In genomic region chr10:89279449-89279869, GRCh38 we compare ENCODE assay signal across 13 cellular contexts. TPM values are rescaled to one million over a fixed set of nuclear protein-coding genes. Genes with fewer than 3 reads are reported as not detected.
DNase-seq lines count a peak whose midpoint lies in the region; ATAC-seq, FAIRE-seq and TF ChIP-seq lines count a peak whose summit lies in the region.
"Had no signal": no experiment of that assay in that cellular context is flagged by ENCODE, and none has a peak within 500 bp of the region (broad histone marks: within the 10 kb centered on the region; RNA-seq: fewer than 3 reads in every experiment).

No MANE protein-coding gene starts in this region.

- POLR2A ChIA-PET in WTC11 (lab: Charles Lee): no interaction called here

- FAIRE-seq in RCC 7860 (lab: Jason Lieb, UNC): peak; percentile 93

- DNase-seq in EH (ENCODE audit: low read depth) (peak; percentile 54), RCC 7860 (ENCODE audit: low spot score) (peak; percentile 64), epithelial cell of prostate (ENCODE audit: low read depth, low spot score) (no peak), renal cortical epithelial cell (ENCODE audit: low read depth) (peak; percentile 87), WTC11 (ENCODE audit: low spot score) (no peak), NCI-H187 treated with DMSO at 0.1 percent for 48 hours (lab: John Stamatoyannopoulos, UW) (no peak)
- DNase-seq: activated naive CD4-positive, alpha-beta T cell treated with anti-CD3 and anti-CD28 coated beads, Interleukin-2, amount 10 ng/mL, durations not matched to agents 7 days and 5 days; CD4-positive, CD25-positive, alpha-beta regulatory T cell; mesendoderm had no signal

- CTCF ChIA-PET in WTC11 (lab: Charles Lee): no interaction called here

- peaks cover 14% of the 10 kb centered on the region for H3K4me1 Mint-ChIP-seq in WTC11
- H3K4me1 Mint-ChIP-seq: activated naive CD4-positive, alpha-beta T cell treated with anti-CD3 and anti-CD28 coated beads, Interleukin-2, amount 10 ng/mL, durations not matched to agents 7 days and 5 days; CD4-positive, CD25-positive, alpha-beta regulatory T cell had no signal

- H3K27ac Mint-ChIP-seq in WTC11: no peak overlapping the region
- H3K27ac Mint-ChIP-seq: activated naive CD4-positive, alpha-beta T cell treated with anti-CD3 and anti-CD28 coated beads, Interleukin-2, amount 10 ng/mL, durations not matched to agents 7 days and 5 days; stimulated activated naive CD8-positive, alpha-beta T cell treated with anti-CD3 and anti-CD28 coated beads, Interleukin-15, Interleukin-2, amounts not matched to agents 100 ng/mL and 50 ng/mL, for 24 hours had no signal

- TF ChIP-seq CTCF in WTC11 (IDR thresholded peaks at IDR 0.05): no peak

- no peaks in the 10 kb centered on the region for H3K27me3 Mint-ChIP-seq in WTC11 (ENCODE audit: low read depth)
- H3K27me3 Mint-ChIP-seq: stimulated activated naive CD8-positive, alpha-beta T cell treated with anti-CD3 and anti-CD28 coated beads, Interleukin-15, Interleukin-2, amounts not matched to agents 100 ng/mL and 50 ng/mL, for 24 hours had no signal

- no peak for ATAC-seq in WTC11
- ATAC-seq in HG02678 (IDR thresholded peaks at IDR 0.05; ENCODE audit: unreplicated experiment): no peak
- ATAC-seq in HG03095 (IDR thresholded peaks at IDR 0.05; ENCODE audit: unreplicated experiment): no peak
- ATAC-seq: esophagus mucosa had no signal

- peak overlapping the region; percentile 93 for H3K27ac ChIP-seq in epithelial cell of prostate

- H3K9me3 Mint-ChIP-seq in WTC11: no peaks in the 10 kb centered on the region
- H3K9me3 Mint-ChIP-seq: activated naive CD4-positive, alpha-beta T cell treated with anti-CD3 and anti-CD28 coated beads, Interleukin-2, amount 10 ng/mL, durations not matched to agents 7 days and 5 days; CD4-positive, CD25-positive, alpha-beta regulatory T cell; stimulated activated naive CD8-positive, alpha-beta T cell treated with anti-CD3 and anti-CD28 coated beads, Interleukin-15, Interleukin-2, amounts not matched to agents 100 ng/mL and 50 ng/mL, for 24 hours had no signal

- no peaks in the 10 kb centered on the region for H3K36me3 Mint-ChIP-seq in WTC11
- H3K36me3 Mint-ChIP-seq: activated naive CD4-positive, alpha-beta T cell treated with anti-CD3 and anti-CD28 coated beads, Interleukin-2, amount 10 ng/mL, durations not matched to agents 7 days and 5 days; CD4-positive, CD25-positive, alpha-beta regulatory T cell had no signal

- H3K4me3 Mint-ChIP-seq in WTC11: no peak overlapping the region
- H3K4me3 Mint-ChIP-seq: activated naive CD4-positive, alpha-beta T cell treated with anti-CD3 and anti-CD28 coated beads, Interleukin-2, amount 10 ng/mL, durations not matched to agents 7 days and 5 days; CD4-positive, CD25-positive, alpha-beta regulatory T cell; stimulated activated naive CD8-positive, alpha-beta T cell treated with anti-CD3 and anti-CD28 coated beads, Interleukin-15, Interleukin-2, amounts not matched to agents 100 ng/mL and 50 ng/mL, for 24 hours had no signal

TF ChIP-seq in WTC11, 78 proteins besides CTCF, POLR2A, EP300 and RAD21:
- TF ChIP-seq MYBL2 (CRISPR knock-in tag; IDR thresholded peaks at IDR 0.05) (no peak), PRDM15 (CRISPR knock-in tag; IDR thresholded peaks at IDR 0.05) (no peak), ATF2 (CRISPR knock-in tag; IDR thresholded peaks at IDR 0.05; ENCODE audit: borderline replicate concordance, low read depth) (no peak), TEAD1 (CRISPR knock-in tag; IDR thresholded peaks at IDR 0.05) (no peak), NFE2L1 (CRISPR knock-in tag; IDR thresholded peaks at IDR 0.05) (no peak), KAT7 (CRISPR knock-in tag; IDR thresholded peaks at IDR 0.05; ENCODE audit: borderline replicate concordance) (no peak), ZNF121 (CRISPR knock-in tag; IDR thresholded peaks at IDR 0.05) (no peak), SP1 (CRISPR knock-in tag; conservative IDR thresholded peaks at IDR 0.05) (no peak), ZNF263 (CRISPR knock-in tag; IDR thresholded peaks at IDR 0.05; ENCODE audit: low read depth) (no peak), TEAD4 (CRISPR knock-in tag; IDR thresholded peaks at IDR 0.05) (no peak)

RNA-seq across cellular contexts. Expression of gene IFIT2, which starts 22.4 kb away (rescaled TPM):
- total RNA-seq in renal cortical epithelial cell (7.2 and 20.7 TPM in 2 replicates), WTC11 (2021) (0.07 to 0.15 TPM (median 0.14 TPM) in 3 replicates)

RNA-seq across cellular contexts. Expression of gene LIPA, which starts 27.9 kb away (rescaled TPM):
- total RNA-seq in renal cortical epithelial cell (50.4 and 78.7 TPM in 2 replicates), WTC11 (2021) (32.9 to 47.3 TPM (median 37.8 TPM) in 3 replicates)

RNA-seq across cellular contexts. Expression of gene IFIT3, which starts 48.3 kb away (rescaled TPM):
- total RNA-seq in renal cortical epithelial cell: 12.8 and 61.6 TPM in 2 replicates
- 0.14 to 0.42 TPM (median 0.39 TPM) in 3 replicates for total RNA-seq in WTC11 (2021)

Comparison
In these comparisons a context has a peak if more than half of its experiments do, and no peak if none do; other contexts are left out.
1. DNase-seq: peak in EH (single experiment), RCC 7860 (single experiment) and renal cortical epithelial cell (single experiment); none in epithelial cell of prostate (single experiment), WTC11 (single experiment) and NCI-H187 treated with DMSO at 0.1 percent for 48 hours (single experiment).